8 cellular contexts compared by ENCODE assay signal in the genomic region with DNA sequence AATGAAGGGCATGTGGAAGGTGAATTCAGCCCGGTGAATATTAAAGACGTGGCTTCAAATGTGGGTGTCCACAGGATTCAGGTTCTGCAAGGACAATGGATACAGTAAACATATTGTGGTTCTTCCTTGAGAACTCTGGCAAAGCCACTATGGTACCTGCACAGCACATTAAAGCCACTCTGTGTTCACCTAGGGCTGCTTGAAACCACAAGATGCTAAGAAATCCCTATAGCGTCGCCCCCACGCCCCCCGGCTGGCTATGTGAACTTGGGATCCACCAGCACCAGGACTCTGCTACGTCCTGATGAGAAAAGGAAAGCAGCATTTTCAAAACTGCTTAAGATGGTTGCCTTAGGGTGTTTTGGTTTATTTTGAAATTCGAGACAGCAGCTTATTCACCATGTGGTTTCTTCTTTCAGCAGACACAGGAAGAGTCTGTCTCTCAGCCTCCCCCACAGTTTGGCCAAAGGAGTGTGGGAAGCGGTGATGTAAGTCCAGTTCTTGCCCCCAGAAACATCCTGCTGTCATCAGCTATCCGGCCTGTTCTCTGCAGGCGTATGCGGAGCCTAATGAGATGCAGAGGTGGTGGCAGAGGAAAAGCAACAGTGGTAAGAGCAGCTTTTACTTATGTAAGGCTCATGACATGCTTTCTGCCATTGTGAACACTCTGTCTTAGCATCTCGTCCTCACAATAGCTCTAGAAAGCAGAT.
DNase-seq lines count a peak whose midpoint lies in the region; ATAC-seq and TF ChIP-seq lines count a peak whose summit lies in the region.

No MANE protein-coding gene starts in this region.

- peak; percentile 86 for DNase-seq in NK-92 treated with Interleukin-12 subunit alpha and Interleukin-12 subunit beta, amount 100 ng/mL, for 24 hours (lab: John Stamatoyannopoulos, UW)
- DNase-seq in NK-92 (lab: John Stamatoyannopoulos, UW; ENCODE audit: unreplicated experiment) (no peak), T-helper 9 cell (peak; percentile 40), Caco-2 (no peak)
- peak; percentile 42 for DNase-seq in stimulated activated CD4-positive, alpha-beta T cell treated with anti-CD3 and anti-CD28 coated beads, Interleukin-4, amount 100 ng/mL, for 1 hour

- H3K9me3 Mint-ChIP-seq in brain = peaks cover 0 to 6% (median 1%) of the 10 kb centered on the region in 5 experiments
- H3K9me3 Mint-ChIP-seq in Caco-2 (ENCODE audit: unreplicated experiment) = no peaks in the 10 kb centered on the region

- H3K9me3 ChIP-seq in Caco-2 = no peaks in the 10 kb centered on the region

- POLR2A ChIA-PET in Caco-2 (lab: Charles Lee) = no interaction called here

- H3K4me3 Mint-ChIP-seq in brain (peak overlapping the region in 2 of 5 experiments; percentile 2 to 33), Caco-2 (ENCODE audit: unreplicated experiment) (no peak overlapping the region)

- BruUV-seq in Caco-2 (replicated peaks; lab: Mats Ljungman, UMichigan) = no TSS peak

- intact Hi-C loops in Caco-2 (cut with micrococcal nuclease; ENCODE audit: unreplicated experiment) = no loop called here

- no peak for TF ChIP-seq CTCF in brain (conservative IDR thresholded peaks at IDR 0.05)
- TF ChIP-seq CTCF in Caco-2 (IDR thresholded peaks at IDR 0.05; ENCODE audit: insufficient read depth in 1 of 2, low read depth in 1 of 2, low read length in 1 of 2, severe bottlenecking in 1 of 2, unreplicated experiment in 1 of 2) = no peak

- no peaks in the 10 kb centered on the region for H3K36me3 ChIP-seq in Caco-2 (ENCODE audit: control insufficient read depth, insufficient read depth, low read length)

- H3K27me3 Mint-ChIP-seq in brain (no peaks in the 10 kb centered on the region), Caco-2 (ENCODE audit: insufficient read depth, unreplicated experiment) (no peaks in the 10 kb centered on the region)

- H3K36me3 Mint-ChIP-seq in brain (peaks cover 84% of the 10 kb centered on the region), Caco-2 (ENCODE audit: insufficient read depth, unreplicated experiment) (peaks cover 43% of the 10 kb centered on the region)

- H3K27ac Mint-ChIP-seq in brain (peak overlapping the region; percentile 45 to 92 (median 80)), Caco-2 (ENCODE audit: unreplicated experiment) (no peak overlapping the region)

- peak overlapping the region; percentile 38 for H3K27ac ChIP-seq in layer of hippocampus (ENCODE audit: low read depth, low read length)

- no peak for ATAC-seq in GM21576 (IDR thresholded peaks at IDR 0.05; ENCODE audit: unreplicated experiment)

- H3K4me1 Mint-ChIP-seq in brain = peaks cover 95% of the 10 kb centered on the region
- peaks cover 20% of the 10 kb centered on the region for H3K4me1 Mint-ChIP-seq in Caco-2 (ENCODE audit: low read depth, unreplicated experiment)

- peaks cover 8% of the 10 kb centered on the region; the same call in 1 of the 2 replicates for H3K4me1 ChIP-seq in Caco-2

- H3K27me3 ChIP-seq in layer of hippocampus (ENCODE audit: control insufficient read depth, insufficient read depth, low read length) (no peaks in the 10 kb centered on the region), Caco-2 (replicated peaks; ENCODE audit: control insufficient read depth, insufficient read depth, low read length) (no peaks in the 10 kb centered on the region)

- CTCF ChIA-PET in Caco-2 (lab: Charles Lee) = no interaction called here

- H3K4me3 ChIP-seq in Caco-2 (ENCODE audit: low read depth, low read length) = no peak overlapping the region

Comparison
In these comparisons a context has a peak if more than half of its experiments do, and no peak if none do; other contexts are left out.
1. DNase-seq: peak in NK-92 treated with Interleukin-12 subunit alpha and Interleukin-12 subunit beta, amount 100 ng/mL, for 24 hours (single experiment), T-helper 9 cell (single experiment) and stimulated activated CD4-positive, alpha-beta T cell treated with anti-CD3 and anti-CD28 coated beads, Interleukin-4, amount 100 ng/mL, for 1 hour (single experiment); none in NK-92 (single experiment) and Caco-2 (0 of 2).